12 cellular contexts compared by ENCODE assay signal in the genomic region with DNA sequence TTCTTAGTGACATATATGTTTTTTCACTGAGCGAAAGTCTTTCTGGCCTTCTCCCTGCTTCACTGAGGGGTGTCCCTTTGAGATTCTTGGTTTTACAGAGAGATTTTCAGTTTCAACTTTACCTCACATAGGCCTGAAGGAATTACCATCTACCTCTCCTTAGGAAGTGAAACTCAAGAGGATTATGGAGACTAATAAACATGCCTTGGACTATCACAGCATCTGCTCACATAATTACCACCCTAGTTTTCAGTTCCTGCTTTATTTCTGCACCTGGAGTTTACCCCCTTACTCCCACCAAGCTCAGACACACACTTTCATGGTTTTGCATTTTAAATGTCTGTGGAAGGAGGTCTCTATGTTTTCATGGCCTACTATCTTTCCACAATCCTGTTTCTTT.
DNase-seq lines count a peak whose midpoint lies in the region; ATAC-seq lines count a peak whose summit lies in the region.
"Had no signal": no experiment of that assay in that cellular context is flagged by ENCODE, and none has a peak within 500 bp of the region (broad histone marks: within the 10 kb centered on the region; RNA-seq: fewer than 3 reads in every experiment).

No MANE protein-coding gene starts in this region.

- ATAC-seq in activated CD4-positive, CD25-positive, alpha-beta regulatory T cell treated with anti-CD3 and anti-CD28 coated beads, Interleukin-2, amount 50 U/mL, for 24 hours: peak; percentile 13 to 58
- peak; percentile 86 for ATAC-seq in HG02610 (IDR thresholded peaks at IDR 0.05; ENCODE audit: unreplicated experiment)
- peak; percentile 92 for ATAC-seq in HG03469 (IDR thresholded peaks at IDR 0.05; ENCODE audit: unreplicated experiment)
- ATAC-seq in stimulated activated naive B cell treated with anti-CD40 and anti-IgM and Interleukin-4, amounts not matched to agents 10 μg/mL and 1 μg/mL and 100 μg/mL, for 72 hours (replicated peaks): peak; percentile 89 to 92
- ATAC-seq: K562 had no signal

- peak overlapping the region; percentile 75 for H3K27ac Mint-ChIP-seq in stimulated activated naive B cell treated with anti-CD40 and anti-IgM and Interleukin-4, amounts not matched to agents 10 μg/mL and 1 μg/mL and 100 μg/mL, for 72 hours
- H3K27ac Mint-ChIP-seq: activated CD4-positive, alpha-beta T cell treated with anti-CD3 and anti-CD28 coated beads, Interleukin-2, amount 10 ng/mL, durations not matched to agents 7 days and 5 days had no signal

- no peak for DNase-seq in activated CD4-positive, CD25-positive, alpha-beta regulatory T cell treated with anti-CD3 and anti-CD28 coated beads, Interleukin-2, amount 50 U/mL, for 72 hours
- peak; percentile 29 for DNase-seq in stimulated activated naive B cell treated with anti-CD40 and anti-IgM and Interleukin-4, amounts not matched to agents 10 μg/mL and 1 μg/mL and 100 μg/mL, for 72 hours
- DNase-seq in putamen (ENCODE audit: low spot score) (no peak), NCI-H446 treated with DMSO at 0.1 percent for 48 hours (lab: John Stamatoyannopoulos, UW) (no peak), A172 (ENCODE audit: low spot score) (no peak)
- DNase-seq: activated CD4-positive, alpha-beta T cell treated with anti-CD3 and anti-CD28 coated beads, Interleukin-2, amount 10 ng/mL, durations not matched to agents 7 days and 5 days; adrenal gland; kidney had no signal

- H3K36me3 Mint-ChIP-seq in stimulated activated naive B cell treated with anti-CD40 and anti-IgM and Interleukin-4, amounts not matched to agents 10 μg/mL and 1 μg/mL and 100 μg/mL, for 72 hours: peaks cover 3 to 8% of the 10 kb centered on the region in 2 donors

- H3K4me3 Mint-ChIP-seq in stimulated activated naive B cell treated with anti-CD40 and anti-IgM and Interleukin-4, amounts not matched to agents 10 μg/mL and 1 μg/mL and 100 μg/mL, for 72 hours: peak overlapping the region; percentile 4 to 26
- H3K4me3 Mint-ChIP-seq: activated CD4-positive, alpha-beta T cell treated with anti-CD3 and anti-CD28 coated beads, Interleukin-2, amount 10 ng/mL, durations not matched to agents 7 days and 5 days had no signal

- H3K9me3 Mint-ChIP-seq in stimulated activated naive B cell treated with anti-CD40 and anti-IgM and Interleukin-4, amounts not matched to agents 10 μg/mL and 1 μg/mL and 100 μg/mL, for 72 hours: peaks cover 3 to 7% of the 10 kb centered on the region in 2 donors

- H3K4me1 Mint-ChIP-seq in stimulated activated naive B cell treated with anti-CD40 and anti-IgM and Interleukin-4, amounts not matched to agents 10 μg/mL and 1 μg/mL and 100 μg/mL, for 72 hours: peaks cover 39 to 48% of the 10 kb centered on the region in 2 donors

- no peaks in the 10 kb centered on the region for H3K27me3 Mint-ChIP-seq in stimulated activated naive B cell treated with anti-CD40 and anti-IgM and Interleukin-4, amounts not matched to agents 10 μg/mL and 1 μg/mL and 100 μg/mL, for 72 hours
- H3K27me3 Mint-ChIP-seq: activated CD4-positive, alpha-beta T cell treated with anti-CD3 and anti-CD28 coated beads, Interleukin-2, amount 10 ng/mL, durations not matched to agents 7 days and 5 days had no signal

Comparison
In these comparisons a context has a peak if more than half of its experiments do, and no peak if none do; other contexts are left out.
1. ATAC-seq: peak in every context shown above with its lines; median percentile 92 in HG03469; 90 in stimulated activated naive B cell treated with anti-CD40 and anti-IgM and Interleukin-4, amounts not matched to agents 10 μg/mL and 1 μg/mL and 100 μg/mL, for 72 hours; 86 in HG02610; 36 in activated CD4-positive, CD25-positive, alpha-beta regulatory T cell treated with anti-CD3 and anti-CD28 coated beads, Interleukin-2, amount 50 U/mL, for 24 hours.